Comparison of ENCODE assay signal across 1 cellular context in the genomic region with DNA sequence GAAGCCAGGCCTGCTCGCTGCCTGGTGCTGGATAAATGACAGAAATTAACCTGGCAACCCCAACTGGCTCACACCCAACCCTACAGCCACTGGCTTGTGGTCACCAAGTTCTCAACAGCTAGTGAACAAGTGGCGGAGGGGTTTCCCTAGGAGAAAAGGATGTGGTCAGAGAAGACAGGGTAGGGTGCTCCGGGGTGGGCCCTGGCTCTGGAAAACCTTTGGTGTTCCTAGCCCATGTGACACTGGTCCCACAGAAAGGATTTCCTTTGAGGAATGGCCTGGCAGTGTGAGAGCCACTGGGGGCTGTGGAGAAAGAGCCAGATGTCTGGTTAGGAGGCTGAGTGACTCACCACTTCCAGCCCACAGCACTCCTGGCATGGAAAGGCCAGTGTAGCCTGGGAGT.
A peak's percentile ranks its signal among the peaks of the same experiment; 100 is the strongest.
TF ChIP-seq lines count a peak whose summit lies in the region.

No MANE protein-coding gene starts in this region.

TF ChIP-seq in GM12878, 131 proteins besides CTCF, POLR2A, EP300 and RAD21 (continues in another document):
- TF ChIP-seq PKNOX1 (IDR thresholded peaks at IDR 0.05) = peak; percentile 43; the same call in 1 of the 2 replicates
- TF ChIP-seq ZBTB4 (CRISPR knock-in tag; IDR thresholded peaks at IDR 0.05) = no peak
- no peak for TF ChIP-seq YBX1 (IDR thresholded peaks at IDR 0.05)
- TF ChIP-seq MAX (IDR thresholded peaks at IDR 0.05; ENCODE audit: low read depth, low read length) = no peak
- TF ChIP-seq SMAD1 (IDR thresholded peaks at IDR 0.05; ENCODE audit: low read depth, partially characterized antibody) = peak; percentile 75
- no peak for TF ChIP-seq FOS (IDR thresholded peaks at IDR 0.05; ENCODE audit: borderline replicate concordance, extremely low read depth, insufficient read length)
- TF ChIP-seq CHD2 (IDR thresholded peaks at IDR 0.05; ENCODE audit: borderline replicate concordance, low read depth, low read length) = 0 out of 2 replicates have a peak, but pooled peaks have one; percentile 7
- TF ChIP-seq IKZF1 (conservative IDR thresholded peaks at IDR 0.05) = peak; percentile 96
- TF ChIP-seq, protein P1, sequence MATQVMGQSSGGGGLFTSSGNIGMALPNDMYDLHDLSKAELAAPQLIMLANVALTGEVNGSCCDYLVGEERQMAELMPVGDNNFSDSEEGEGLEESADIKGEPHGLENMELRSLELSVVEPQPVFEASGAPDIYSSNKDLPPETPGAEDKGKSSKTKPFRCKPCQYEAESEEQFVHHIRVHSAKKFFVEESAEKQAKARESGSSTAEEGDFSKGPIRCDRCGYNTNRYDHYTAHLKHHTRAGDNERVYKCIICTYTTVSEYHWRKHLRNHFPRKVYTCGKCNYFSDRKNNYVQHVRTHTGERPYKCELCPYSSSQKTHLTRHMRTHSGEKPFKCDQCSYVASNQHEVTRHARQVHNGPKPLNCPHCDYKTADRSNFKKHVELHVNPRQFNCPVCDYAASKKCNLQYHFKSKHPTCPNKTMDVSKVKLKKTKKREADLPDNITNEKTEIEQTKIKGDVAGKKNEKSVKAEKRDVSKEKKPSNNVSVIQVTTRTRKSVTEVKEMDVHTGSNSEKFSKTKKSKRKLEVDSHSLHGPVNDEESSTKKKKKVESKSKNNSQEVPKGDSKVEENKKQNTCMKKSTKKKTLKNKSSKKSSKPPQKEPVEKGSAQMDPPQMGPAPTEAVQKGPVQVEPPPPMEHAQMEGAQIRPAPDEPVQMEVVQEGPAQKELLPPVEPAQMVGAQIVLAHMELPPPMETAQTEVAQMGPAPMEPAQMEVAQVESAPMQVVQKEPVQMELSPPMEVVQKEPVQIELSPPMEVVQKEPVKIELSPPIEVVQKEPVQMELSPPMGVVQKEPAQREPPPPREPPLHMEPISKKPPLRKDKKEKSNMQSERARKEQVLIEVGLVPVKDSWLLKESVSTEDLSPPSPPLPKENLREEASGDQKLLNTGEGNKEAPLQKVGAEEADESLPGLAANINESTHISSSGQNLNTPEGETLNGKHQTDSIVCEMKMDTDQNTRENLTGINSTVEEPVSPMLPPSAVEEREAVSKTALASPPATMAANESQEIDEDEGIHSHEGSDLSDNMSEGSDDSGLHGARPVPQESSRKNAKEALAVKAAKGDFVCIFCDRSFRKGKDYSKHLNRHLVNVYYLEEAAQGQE (IDR thresholded peaks at IDR 0.05; ENCODE audit: low read depth, low read length) = no peak
- TF ChIP-seq, protein P2, sequence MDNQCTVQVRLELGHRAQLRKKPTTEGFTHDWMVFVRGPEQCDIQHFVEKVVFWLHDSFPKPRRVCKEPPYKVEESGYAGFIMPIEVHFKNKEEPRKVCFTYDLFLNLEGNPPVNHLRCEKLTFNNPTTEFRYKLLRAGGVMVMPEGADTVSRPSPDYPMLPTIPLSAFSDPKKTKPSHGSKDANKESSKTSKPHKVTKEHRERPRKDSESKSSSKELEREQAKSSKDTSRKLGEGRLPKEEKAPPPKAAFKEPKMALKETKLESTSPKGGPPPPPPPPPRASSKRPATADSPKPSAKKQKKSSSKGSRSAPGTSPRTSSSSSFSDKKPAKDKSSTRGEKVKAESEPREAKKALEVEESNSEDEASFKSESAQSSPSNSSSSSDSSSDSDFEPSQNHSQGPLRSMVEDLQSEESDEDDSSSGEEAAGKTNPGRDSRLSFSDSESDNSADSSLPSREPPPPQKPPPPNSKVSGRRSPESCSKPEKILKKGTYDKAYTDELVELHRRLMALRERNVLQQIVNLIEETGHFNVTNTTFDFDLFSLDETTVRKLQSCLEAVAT (IDR thresholded peaks at IDR 0.05) = peak; percentile 71
- no peak for TF ChIP-seq CHD4 (IDR thresholded peaks at IDR 0.05)
- no peak for TF ChIP-seq NFXL1 (IDR thresholded peaks at IDR 0.05; ENCODE audit: borderline replicate concordance)
- no peak for TF ChIP-seq CBX3 (IDR thresholded peaks at IDR 0.05; ENCODE audit: borderline replicate concordance, low read depth)
- TF ChIP-seq MTA3 (IDR thresholded peaks at IDR 0.05; ENCODE audit: borderline replicate concordance, low read length) = 0 out of 2 replicates have a peak, but pooled peaks have one; percentile 38
- TF ChIP-seq, protein P3, sequence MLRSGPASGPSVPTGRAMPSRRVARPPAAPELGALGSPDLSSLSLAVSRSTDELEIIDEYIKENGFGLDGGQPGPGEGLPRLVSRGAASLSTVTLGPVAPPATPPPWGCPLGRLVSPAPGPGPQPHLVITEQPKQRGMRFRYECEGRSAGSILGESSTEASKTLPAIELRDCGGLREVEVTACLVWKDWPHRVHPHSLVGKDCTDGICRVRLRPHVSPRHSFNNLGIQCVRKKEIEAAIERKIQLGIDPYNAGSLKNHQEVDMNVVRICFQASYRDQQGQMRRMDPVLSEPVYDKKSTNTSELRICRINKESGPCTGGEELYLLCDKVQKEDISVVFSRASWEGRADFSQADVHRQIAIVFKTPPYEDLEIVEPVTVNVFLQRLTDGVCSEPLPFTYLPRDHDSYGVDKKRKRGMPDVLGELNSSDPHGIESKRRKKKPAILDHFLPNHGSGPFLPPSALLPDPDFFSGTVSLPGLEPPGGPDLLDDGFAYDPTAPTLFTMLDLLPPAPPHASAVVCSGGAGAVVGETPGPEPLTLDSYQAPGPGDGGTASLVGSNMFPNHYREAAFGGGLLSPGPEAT (IDR thresholded peaks at IDR 0.05; ENCODE audit: low read depth) = peak; percentile 90
- peak; percentile 92 for TF ChIP-seq RUNX3 (IDR thresholded peaks at IDR 0.05; ENCODE audit: low read length)
- TF ChIP-seq, protein P4, sequence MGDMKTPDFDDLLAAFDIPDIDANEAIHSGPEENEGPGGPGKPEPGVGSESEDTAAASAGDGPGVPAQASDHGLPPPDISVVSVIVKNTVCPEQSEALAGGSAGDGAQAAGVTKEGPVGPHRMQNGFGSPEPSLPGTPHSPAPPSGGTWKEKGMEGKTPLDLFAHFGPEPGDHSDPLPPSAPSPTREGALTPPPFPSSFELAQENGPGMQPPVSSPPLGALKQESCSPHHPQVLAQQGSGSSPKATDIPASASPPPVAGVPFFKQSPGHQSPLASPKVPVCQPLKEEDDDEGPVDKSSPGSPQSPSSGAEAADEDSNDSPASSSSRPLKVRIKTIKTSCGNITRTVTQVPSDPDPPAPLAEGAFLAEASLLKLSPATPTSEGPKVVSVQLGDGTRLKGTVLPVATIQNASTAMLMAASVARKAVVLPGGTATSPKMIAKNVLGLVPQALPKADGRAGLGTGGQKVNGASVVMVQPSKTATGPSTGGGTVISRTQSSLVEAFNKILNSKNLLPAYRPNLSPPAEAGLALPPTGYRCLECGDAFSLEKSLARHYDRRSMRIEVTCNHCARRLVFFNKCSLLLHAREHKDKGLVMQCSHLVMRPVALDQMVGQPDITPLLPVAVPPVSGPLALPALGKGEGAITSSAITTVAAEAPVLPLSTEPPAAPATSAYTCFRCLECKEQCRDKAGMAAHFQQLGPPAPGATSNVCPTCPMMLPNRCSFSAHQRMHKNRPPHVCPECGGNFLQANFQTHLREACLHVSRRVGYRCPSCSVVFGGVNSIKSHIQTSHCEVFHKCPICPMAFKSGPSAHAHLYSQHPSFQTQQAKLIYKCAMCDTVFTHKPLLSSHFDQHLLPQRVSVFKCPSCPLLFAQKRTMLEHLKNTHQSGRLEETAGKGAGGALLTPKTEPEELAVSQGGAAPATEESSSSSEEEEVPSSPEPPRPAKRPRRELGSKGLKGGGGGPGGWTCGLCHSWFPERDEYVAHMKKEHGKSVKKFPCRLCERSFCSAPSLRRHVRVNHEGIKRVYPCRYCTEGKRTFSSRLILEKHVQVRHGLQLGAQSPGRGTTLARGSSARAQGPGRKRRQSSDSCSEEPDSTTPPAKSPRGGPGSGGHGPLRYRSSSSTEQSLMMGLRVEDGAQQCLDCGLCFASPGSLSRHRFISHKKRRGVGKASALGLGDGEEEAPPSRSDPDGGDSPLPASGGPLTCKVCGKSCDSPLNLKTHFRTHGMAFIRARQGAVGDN (IDR thresholded peaks at IDR 0.05) = no peak
- no peak for TF ChIP-seq BCLAF1 (IDR thresholded peaks at IDR 0.05)
- TF ChIP-seq NR2C1 (IDR thresholded peaks at IDR 0.05) = no peak
- TF ChIP-seq CEBPZ (IDR thresholded peaks at IDR 0.05; ENCODE audit: low read depth, low read length) = no peak
- TF ChIP-seq IRF3 (IDR thresholded peaks at IDR 0.05) = no peak
- peak; percentile 61 for TF ChIP-seq NR2F1 (conservative IDR thresholded peaks at IDR 0.05)
- TF ChIP-seq MEF2B (IDR thresholded peaks at IDR 0.05; ENCODE audit: partially characterized antibody, poor library complexity, severe bottlenecking) = no peak
- TF ChIP-seq BCL11A (IDR thresholded peaks at IDR 0.05; ENCODE audit: low read depth, low read length) = no peak
- 0 out of 2 replicates have a peak, but pooled peaks have one; percentile 19 for TF ChIP-seq TBL1XR1 (IDR thresholded peaks at IDR 0.05; ENCODE audit: low read depth, low read length)
- TF ChIP-seq FOXM1 (IDR thresholded peaks at IDR 0.05; ENCODE audit: low read depth, low read length) = no peak
- peak in 1 of 2 experiments; percentile 37; a peak in 2 of 4 replicates for TF ChIP-seq BHLHE40 (IDR thresholded peaks at IDR 0.05; ENCODE audit: borderline replicate concordance in 1 of 2, low read depth in 2 of 2, low read length in 1 of 2)
